8 cellular contexts compared by ENCODE assay signal in the genomic region with DNA sequence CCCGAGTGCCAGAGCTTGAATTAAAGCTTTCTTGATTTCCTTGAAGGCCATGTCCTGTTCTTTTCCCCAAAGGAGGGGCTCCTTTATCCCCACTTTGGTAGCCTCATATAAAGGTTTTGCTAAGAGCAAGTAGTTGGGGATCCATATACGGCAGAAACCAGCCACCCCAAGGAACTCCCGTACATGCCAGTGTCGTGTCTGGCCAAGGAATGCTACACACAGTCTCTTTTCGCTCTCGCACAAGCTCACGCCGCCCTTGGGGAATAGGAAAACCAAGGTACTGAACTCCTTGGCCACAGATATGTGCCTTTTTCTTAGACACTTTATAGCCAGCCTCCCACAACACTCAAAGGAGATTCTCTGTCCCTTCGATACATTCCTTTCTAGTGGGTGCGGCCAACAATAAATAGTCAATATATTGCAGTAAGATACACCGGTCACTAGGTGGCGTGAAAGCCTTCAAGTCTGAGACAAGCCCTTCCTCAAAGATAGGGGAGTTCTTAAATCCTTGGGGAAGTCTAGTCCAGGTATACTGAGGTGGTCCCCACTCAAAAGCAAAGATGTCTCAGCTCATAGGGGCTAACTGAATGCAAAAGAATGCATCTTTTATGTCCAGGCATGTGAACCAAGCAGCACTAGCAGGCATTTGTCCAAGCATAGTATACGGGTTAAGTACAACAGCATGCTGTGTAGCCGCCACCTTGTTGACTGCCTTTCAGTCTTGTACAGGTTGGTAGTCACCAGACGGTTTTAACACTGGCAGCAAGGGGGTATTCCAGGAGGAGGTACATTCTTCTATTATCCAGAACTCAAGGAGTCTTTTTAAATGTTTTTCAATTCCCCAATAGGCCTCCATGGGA. TPM values are rescaled to one million over a fixed set of nuclear protein-coding genes. Genes with fewer than 3 reads are reported as not detected.
DNase-seq lines count a peak whose midpoint lies in the region; ATAC-seq, FAIRE-seq and TF ChIP-seq lines count a peak whose summit lies in the region.

No MANE protein-coding gene starts in this region.

- H3K27ac ChIP-seq in GM12878 (ENCODE audit: control insufficient read depth, insufficient read depth): no peak overlapping the region

- H3K4me3 ChIP-seq in GM12878 (no peak overlapping the region), MG63 (no peak overlapping the region)

- POLR2A ChIA-PET in GM12878 (lab: Charles Lee): no interaction called here

- TF ChIP-seq EP300 in GM12878 (IDR thresholded peaks at IDR 0.05; ENCODE audit: borderline replicate concordance in 1 of 2, control insufficient read depth in 1 of 2, low read depth in 2 of 2, low read length in 2 of 2): no peak

- CTCF ChIA-PET in GM12878 (lab: Yijun Ruan, JAX): interaction anchor here (3.7 kb wide), 1 partner anchor 415 kb away, joined by 17 read pairs; no protein-coding TSS in a partner anchor

- ATAC-seq in HG03354 (IDR thresholded peaks at IDR 0.05; ENCODE audit: poor library complexity, severe bottlenecking, unreplicated experiment) (peak; percentile 70), GM12878 (peak; percentile 86)

- in situ Hi-C loops in GM12878 (cut with MboI): loop anchor here (25.0 kb wide), 1 partner anchor 413 kb away; no protein-coding TSS in a partner anchor

- H3K4me2 ChIP-seq in GM12878 (ENCODE audit: control insufficient read depth, insufficient read depth): no peak overlapping the region

- no peaks in the 10 kb centered on the region for H3K4me1 ChIP-seq in GM12878 (ENCODE audit: control insufficient read depth, insufficient read depth, low read length)

- peak; percentile 68 for FAIRE-seq in GM12878 (lab: Jason Lieb, UNC)
- FAIRE-seq in islet of Langerhans (lab: Jason Lieb, UNC): peak; percentile 60

- SMC1A ChIA-PET in GM12878 (lab: Charles Lee; ENCODE audit: uncharacterized antibody, unreplicated experiment): interaction anchor here (1.7 kb wide), 1 partner anchor 415 kb away, joined by 8 read pairs; no protein-coding TSS in a partner anchor

- intact Hi-C loops in GM12878 (cut with micrococcal nuclease; ENCODE audit: unreplicated experiment): no loop called here

- no peak for TF ChIP-seq POLR2A in GM12878 (IDR thresholded peaks at IDR 0.05; ENCODE audit: low read depth, low read length)

- RAD21 ChIA-PET in GM12878 (lab: Charles Lee; ENCODE audit: unreplicated experiment): no interaction called here

- BruUV-seq in GM12878 (replicated peaks; lab: Mats Ljungman, UMichigan): no TSS peak

- H3K36me3 ChIP-seq in GM12878 (ENCODE audit: control insufficient read depth in 2 of 2, insufficient read depth in 2 of 2, low read length in 1 of 2) (no peaks in the 10 kb centered on the region), MG63 (no peaks in the 10 kb centered on the region)

- TF ChIP-seq CTCF in GM12878 (IDR thresholded peaks at IDR 0.05 in 2 of 3, conservative IDR thresholded peaks at IDR 0.05 in 1 of 3; ENCODE audit: control insufficient read depth in 2 of 3, extremely low read depth in 1 of 3, insufficient read depth in 1 of 3, low read depth in 3 of 3, low read length in 3 of 3): peak; percentile 64 to 72 (median 70)

- peak; percentile 73 for TF ChIP-seq RAD21 in GM12878 (IDR thresholded peaks at IDR 0.05; ENCODE audit: insufficient read depth, low read depth, low read length)

- H3K9me3 ChIP-seq in GM12878 (replicated peaks; ENCODE audit: control insufficient read depth, insufficient read depth, low read length): no peaks in the 10 kb centered on the region; the same call in 2 of the 3 replicates
- H3K9me3 ChIP-seq in MG63: no peaks in the 10 kb centered on the region

- H3K27me3 ChIP-seq in GM12878 (replicated peaks in 1 of 2; ENCODE audit: control insufficient read depth in 2 of 2, insufficient read depth in 2 of 2, low read length in 1 of 2): no peaks in the 10 kb centered on the region
- H3K27me3 ChIP-seq in MG63: no peaks in the 10 kb centered on the region

- H3K9ac ChIP-seq in GM12878 (ENCODE audit: control insufficient read depth, insufficient read depth, low read length): no peak overlapping the region

- H2AFZ ChIP-seq in GM12878 (ENCODE audit: control insufficient read depth, low read depth, low read length): no peak overlapping the region

- H3K79me2 ChIP-seq in GM12878 (ENCODE audit: control insufficient read depth, insufficient read depth, low read length): no peaks in the 10 kb centered on the region

- 52% methylated on average over 15 of the region's 15 CpGs for WGBS in GM12878 (ENCODE audit: insufficient coverage, insufficient replicate concordance, low lambda C conversion rate, missing lambda C conversion rate)

- peak; percentile 14 to 26 for DNase-seq in stimulated activated CD4-positive, alpha-beta T cell treated with anti-CD3 and anti-CD28 coated beads, Interleukin-2, amount 100 ng/mL, for 24 hours
- DNase-seq in stimulated activated CD4-positive, alpha-beta T cell treated with anti-CD3 and anti-CD28 coated beads, Interleukin-1b, Interleukin-23, amount 100 ng/mL, for 48 hours: no peak
- peak; percentile 3 for DNase-seq in NCI-H82 treated with DMSO at 0.1 percent for 48 hours (lab: John Stamatoyannopoulos, UW; ENCODE audit: unreplicated experiment)
- peak; percentile 2 for DNase-seq in GM12878 (ENCODE audit: low read depth, low spot score)
- peak; percentile 0 for DNase-seq in stimulated activated naive CD4-positive, alpha-beta T cell treated with Interleukin-2 at 50 U/mL for 16 hours (lab: John Stamatoyannopoulos, UW)
- DNase-seq in MG63: no peak

- H4K20me1 ChIP-seq in GM12878 (ENCODE audit: control insufficient read depth, insufficient read depth): no peaks in the 10 kb centered on the region

TF ChIP-seq in GM12878, 131 proteins besides CTCF, POLR2A, EP300 and RAD21:
- TF ChIP-seq SMC3 (IDR thresholded peaks at IDR 0.05; ENCODE audit: borderline replicate concordance, low read length) (peak; percentile 35; the same call in 1 of the 2 replicates), CHD2 (IDR thresholded peaks at IDR 0.05; ENCODE audit: borderline replicate concordance, low read depth, low read length) (no peak)

RNA-seq across cellular contexts. Expression of a gene that starts 57.8 kb away (rescaled TPM):
- not detected in 2 replicates for total RNA-seq in GM12878 (2013; cell fraction: nucleolus; rRNA removed)
- not detected in 2 replicates for total RNA-seq in GM12878 (2014; rRNA removed)
- total RNA-seq in GM12878 (2014; rRNA removed; fragmentation: Illumina TruSeq; extraction: Trizol): not detected in 2 replicates
- total RNA-seq in GM12878 (2021): not detected in 2 replicates
- polyA plus RNA-seq in GM12878 (2011; ENCODE audit: low read depth): not detected
- polyA plus RNA-seq in GM12878 (2011; rRNA removed): 0.30 TPM in 1 of 2 replicates, not detected in the other
- not detected in 2 replicates for polyA plus RNA-seq in GM12878 (2011; cell fraction: cytosol; rRNA removed)
- polyA plus RNA-seq in GM12878 (2011; cell fraction: nucleus; rRNA removed): not detected in 2 replicates
- not detected in 2 replicates for polyA plus RNA-seq in GM12878 (2012)
- polyA plus RNA-seq in GM12878 (2014; fragmentation: Illumina TruSeq; extraction: Trizol): not detected in 2 replicates
- not detected for polyA plus RNA-seq in GM12878 (2014; fragmentation: Nextera tagmentation; extraction: Ambion mirVana)
- polyA plus RNA-seq in GM12878 (2014; rRNA removed): not detected in 2 replicates
- not detected for polyA plus RNA-seq in GM12878 (2016; fragmentation: Nextera tagmentation; extraction: Ambion mirVana)
- not detected in 2 replicates for polyA minus RNA-seq in GM12878 (2011; rRNA and poly(A)+ RNA removed)
- not detected in 2 replicates for polyA minus RNA-seq in GM12878 (2011; cell fraction: cytosol; rRNA and poly(A)+ RNA removed)
- not detected in 2 replicates for polyA minus RNA-seq in GM12878 (2011; cell fraction: nucleus; rRNA and poly(A)+ RNA removed)
- not detected in 2 replicates for total RNA-seq in MG63 (2014; rRNA removed; shearing (Covaris generic); ENCODE audit: low replicate concordance)

Comparison
In these comparisons a context has a peak if more than half of its experiments do, and no peak if none do; other contexts are left out.
1. DNase-seq: peak in stimulated activated CD4-positive, alpha-beta T cell treated with anti-CD3 and anti-CD28 coated beads, Interleukin-2, amount 100 ng/mL, for 24 hours (2 of 2), NCI-H82 treated with DMSO at 0.1 percent for 48 hours (single experiment), GM12878 (single experiment) and stimulated activated naive CD4-positive, alpha-beta T cell treated with Interleukin-2 at 50 U/mL for 16 hours (single experiment); none in stimulated activated CD4-positive, alpha-beta T cell treated with anti-CD3 and anti-CD28 coated beads, Interleukin-1b, Interleukin-23, amount 100 ng/mL, for 48 hours (single experiment) and MG63 (single experiment).